ENCODE assay signal across 22 cellular contexts in genomic region chr9:88711719-88712118, GRCh38.
DNase-seq lines count a peak whose midpoint lies in the region; FAIRE-seq and TF ChIP-seq lines count a peak whose summit lies in the region.
"Had no signal": no experiment of that assay in that cellular context is flagged by ENCODE, and none has a peak within 500 bp of the region (broad histone marks: within the 10 kb centered on the region; RNA-seq: fewer than 3 reads in every experiment).

No MANE protein-coding gene starts in this region.

- TF ChIP-seq CTCF in HEK293 (tag by site-specific recombination; IDR thresholded peaks at IDR 0.05), result no peak
- no peak for TF ChIP-seq CTCF in esophagus squamous epithelium (IDR thresholded peaks at IDR 0.05)

- H3K9me3 ChIP-seq in HEK293 (ENCODE audit: control insufficient read depth, insufficient read depth, low read depth, low read length) (no peaks in the 10 kb centered on the region), esophagus squamous epithelium (peaks cover 0 to 4% (median 3%) of the 10 kb centered on the region in 3 donors)
- H3K9me3 ChIP-seq: BE2C, Caco-2 had no signal

- H3K27ac ChIP-seq in HEK293 (ENCODE audit: extremely low read depth, low read depth, low read length) (no peak overlapping the region), esophagus squamous epithelium (no peak overlapping the region)
- H3K27ac ChIP-seq: BLaER1 had no signal

- TF ChIP-seq POLR2A in esophagus squamous epithelium (IDR thresholded peaks at IDR 0.05), result no peak

- no peak overlapping the region for H3K4me3 ChIP-seq in HEK293 (ENCODE audit: low read depth, low read length)
- no peak overlapping the region for H3K4me3 ChIP-seq in esophagus squamous epithelium
- H3K4me3 ChIP-seq: BLaER1 had no signal

- H3K27me3 ChIP-seq in esophagus squamous epithelium, result no peaks in the 10 kb centered on the region
- H3K27me3 ChIP-seq: BE2C, BLaER1 had no signal

- H3K36me3 ChIP-seq in HEK293 (ENCODE audit: control insufficient read depth in 2 of 2, insufficient read depth in 1 of 2, low read length in 2 of 2) (no peaks in the 10 kb centered on the region), esophagus squamous epithelium (no peaks in the 10 kb centered on the region)
- H3K36me3 ChIP-seq: BE2C, BLaER1 had no signal

- DNase-seq in HTR-8/SVneo (ENCODE audit: insufficient read length, low spot score) (no peak), urothelium cell line (ENCODE audit: low spot score) (no peak), esophagus squamous epithelium (lab: John Stamatoyannopoulos, UW) (no peak), occipital lobe (lab: John Stamatoyannopoulos, UW) (no peak)
- DNase-seq: 8988T; ACHN; BE2C; C1 segment of cervical spinal cord; Caco-2; Calu3; CD4-positive, alpha-beta memory T cell; CD4-positive, CD25-positive, alpha-beta regulatory T cell; CD8-positive, alpha-beta memory T cell; DMS79 treated with DMSO at 0.1 percent for 48 hours; GF-D8 had no signal

- CTCF ChIA-PET in HEK293 (lab: Yijun Ruan, JAX), result no interaction called here

- H3K4me1 ChIP-seq in HEK293 (ENCODE audit: control insufficient read depth, insufficient read depth, low read length) (no peaks in the 10 kb centered on the region), esophagus squamous epithelium (no peaks in the 10 kb centered on the region)
- H3K4me1 ChIP-seq: BLaER1, Caco-2 had no signal

- intact Hi-C loops in esophagus squamous epithelium (cut with DNase I), result loop anchor here (10.0 kb wide), 1 partner anchor 63 kb away; no protein-coding TSS in a partner anchor

- FAIRE-seq in HTR-8/SVneo (lab: Jason Lieb, UNC) (peak; percentile 69), urothelium cell line (lab: Jason Lieb, UNC) (peak; percentile 92)
- FAIRE-seq: A204.1, D721Med, G401.6, GM12891, GM19239 had no signal

- POLR2A ChIA-PET in HEK293 (lab: Yijun Ruan, JAX), result no interaction called here

TF ChIP-seq in HEK293, 187 proteins besides CTCF, POLR2A, EP300 and RAD21:
- TF ChIP-seq ZNF223 (tag by site-specific recombination; IDR thresholded peaks at IDR 0.05), result no peak
- peak; percentile 81 for TF ChIP-seq ZNF513 (tag by site-specific recombination; IDR thresholded peaks at IDR 0.05)
